ENCODE assay signal across 8 cellular contexts in genomic region chr2:126527836-126528490, GRCh38.
A peak's percentile ranks its signal among the peaks of the same experiment; 100 is the strongest.
DNase-seq lines count a peak whose midpoint lies in the region; ATAC-seq and TF ChIP-seq lines count a peak whose summit lies in the region.

No MANE protein-coding gene starts in this region.

- WGBS in mesenchymal stem cell, result 90% methylated on average over 8 of the region's 8 CpGs

- H3K27ac ChIP-seq in KMS-11 (no peak overlapping the region), mesenchymal stem cell (ENCODE audit: low read length, poor library complexity, severe bottlenecking) (no peak overlapping the region)

- H3K4me2 ChIP-seq in KMS-11 (no peak overlapping the region), mesenchymal stem cell (ENCODE audit: low read length, poor library complexity, severe bottlenecking) (no peak overlapping the region)

- no peak overlapping the region for H2BK12ac ChIP-seq in mesenchymal stem cell (ENCODE audit: low read length in 2 of 2)

- no peaks in the 10 kb centered on the region for H4K20me1 ChIP-seq in KMS-11 (ENCODE audit: insufficient read depth)

- no peaks in the 10 kb centered on the region for H3K36me3 Mint-ChIP-seq in chondrocyte (ENCODE audit: low read depth)
- no peaks in the 10 kb centered on the region for H3K36me3 Mint-ChIP-seq in stimulated activated naive B cell treated with anti-CD40 and anti-IgM and Interleukin-4, amounts not matched to agents 10 μg/mL and 1 μg/mL and 100 μg/mL, for 72 hours

- no peaks in the 10 kb centered on the region for H3K9me3 ChIP-seq in mesenchymal stem cell (ENCODE audit: control insufficient read depth, low read length)

- H3K4me3 Mint-ChIP-seq in chondrocyte (ENCODE audit: unreplicated experiment), result no peak overlapping the region
- H3K4me3 Mint-ChIP-seq in stimulated activated naive B cell treated with anti-CD40 and anti-IgM and Interleukin-4, amounts not matched to agents 10 μg/mL and 1 μg/mL and 100 μg/mL, for 72 hours, result no peak overlapping the region

- H3K27ac Mint-ChIP-seq in chondrocyte (ENCODE audit: unreplicated experiment), result no peak overlapping the region
- H3K27ac Mint-ChIP-seq in stimulated activated naive B cell treated with anti-CD40 and anti-IgM and Interleukin-4, amounts not matched to agents 10 μg/mL and 1 μg/mL and 100 μg/mL, for 72 hours, result no peak overlapping the region

- TF ChIP-seq CTCF in KMS-11 (conservative IDR thresholded peaks at IDR 0.05; ENCODE audit: low read depth, low read length) (peak; percentile 41; the same call in 1 of the 2 replicates), chondrocyte (IDR thresholded peaks at IDR 0.05) (peak; percentile 78)

- no peak overlapping the region for H2AK5ac ChIP-seq in mesenchymal stem cell (ENCODE audit: low read length, severe bottlenecking)

- H2BK5ac ChIP-seq in mesenchymal stem cell (ENCODE audit: low read depth, low read length, poor library complexity, severe bottlenecking), result no peak overlapping the region

- H2BK15ac ChIP-seq in mesenchymal stem cell (ENCODE audit: low read depth, poor library complexity, severe bottlenecking), result no peak overlapping the region

- no peaks in the 10 kb centered on the region for H3K79me1 ChIP-seq in mesenchymal stem cell (replicated peaks; ENCODE audit: low read length, poor library complexity, severe bottlenecking)

- no peaks in the 10 kb centered on the region for H3K36me3 ChIP-seq in KMS-11 (ENCODE audit: insufficient read depth)
- no peaks in the 10 kb centered on the region for H3K36me3 ChIP-seq in mesenchymal stem cell (ENCODE audit: control insufficient read depth in 1 of 2, insufficient read depth in 2 of 2, low read depth in 1 of 2, low read length in 2 of 2)

- H2BK120ac ChIP-seq in mesenchymal stem cell (ENCODE audit: low read depth, low read length), result no peak overlapping the region

- no peak overlapping the region for H4K91ac ChIP-seq in mesenchymal stem cell (ENCODE audit: low read length)

- H3K9me3 Mint-ChIP-seq in chondrocyte (ENCODE audit: low read depth), result no peaks in the 10 kb centered on the region
- H3K9me3 Mint-ChIP-seq in stimulated activated naive B cell treated with anti-CD40 and anti-IgM and Interleukin-4, amounts not matched to agents 10 μg/mL and 1 μg/mL and 100 μg/mL, for 72 hours, result peaks cover 0 to 1% of the 10 kb centered on the region in 2 donors

- H3K4me1 ChIP-seq in KMS-11 (ENCODE audit: low read depth, poor library complexity, severe bottlenecking) (no peaks in the 10 kb centered on the region), mesenchymal stem cell (ENCODE audit: control insufficient read depth, insufficient read depth, low read depth, low read length) (no peaks in the 10 kb centered on the region)

- peaks cover 10% of the 10 kb centered on the region for H3K27me3 Mint-ChIP-seq in chondrocyte (ENCODE audit: low read depth)
- no peaks in the 10 kb centered on the region for H3K27me3 Mint-ChIP-seq in stimulated activated naive B cell treated with anti-CD40 and anti-IgM and Interleukin-4, amounts not matched to agents 10 μg/mL and 1 μg/mL and 100 μg/mL, for 72 hours

- H3K4me3 ChIP-seq in KMS-11 (IDR thresholded peaks at IDR 0.05; ENCODE audit: insufficient read depth, low read depth, low read length) (no peak overlapping the region), mesenchymal stem cell (ENCODE audit: insufficient read depth in 1 of 2, low read depth in 1 of 2, low read length in 2 of 2) (no peak overlapping the region)

- no peak overlapping the region for H3K18ac ChIP-seq in mesenchymal stem cell (ENCODE audit: low read depth in 1 of 2, low read length in 2 of 2)

- ATAC-seq in GM21526 (IDR thresholded peaks at IDR 0.05; ENCODE audit: low FRiP score, unreplicated experiment), result peak; percentile 93
- peak; percentile 85 to 89 for ATAC-seq in stimulated activated naive B cell treated with anti-CD40 and anti-IgM and Interleukin-4, amounts not matched to agents 10 μg/mL and 1 μg/mL and 100 μg/mL, for 72 hours (replicated peaks)

- H3K27me3 ChIP-seq in KMS-11 (ENCODE audit: insufficient read depth, low read depth), result no peaks in the 10 kb centered on the region
- no peaks in the 10 kb centered on the region for H3K27me3 ChIP-seq in mesenchymal stem cell (ENCODE audit: control insufficient read depth in 1 of 2, insufficient read depth in 1 of 2, low read length in 2 of 2)

- no peak overlapping the region for H3K9ac ChIP-seq in KMS-11
- no peak overlapping the region for H3K9ac ChIP-seq in mesenchymal stem cell (ENCODE audit: low read length)

- no peak overlapping the region for H3K23ac ChIP-seq in mesenchymal stem cell (ENCODE audit: low read length in 2 of 2)

- H3K4me1 Mint-ChIP-seq in chondrocyte (ENCODE audit: low read depth), result no peaks in the 10 kb centered on the region
- H3K4me1 Mint-ChIP-seq in stimulated activated naive B cell treated with anti-CD40 and anti-IgM and Interleukin-4, amounts not matched to agents 10 μg/mL and 1 μg/mL and 100 μg/mL, for 72 hours, result no peaks in the 10 kb centered on the region

- DNase-seq in Daoy (ENCODE audit: low read depth) (peak; percentile 9), chondrocyte (ENCODE audit: low spot score) (no peak), mesenchymal stem cell (peak; percentile 61), NCI-H187 treated with DMSO at 0.1 percent for 48 hours (lab: John Stamatoyannopoulos, UW) (no peak)
- peak; percentile 53 for DNase-seq in activated CD4-positive, CD25-positive, alpha-beta regulatory T cell treated with anti-CD3 and anti-CD28 coated beads, Interleukin-2, amount 50 U/mL, for 72 hours
- peak; percentile 41 for DNase-seq in stimulated activated naive B cell treated with anti-CD40 and anti-IgM and Interleukin-4, amounts not matched to agents 10 μg/mL and 1 μg/mL and 100 μg/mL, for 72 hours

- H2AFZ ChIP-seq in KMS-11 (ENCODE audit: low read depth) (no peak overlapping the region), mesenchymal stem cell (ENCODE audit: low read depth, low read length) (no peak overlapping the region)

- H3K4ac ChIP-seq in mesenchymal stem cell (ENCODE audit: low read depth in 1 of 2, low read length in 2 of 2), result no peak overlapping the region

- no peak overlapping the region for H3K14ac ChIP-seq in mesenchymal stem cell (ENCODE audit: low read length in 2 of 2)

- H4K8ac ChIP-seq in mesenchymal stem cell (ENCODE audit: low read length), result no peak overlapping the region

- H3K79me2 ChIP-seq in KMS-11 (ENCODE audit: insufficient read depth, low read depth), result no peaks in the 10 kb centered on the region

Comparison
In these comparisons a context has a peak if more than half of its experiments do, and no peak if none do; other contexts are left out.
1. DNase-seq: peak in Daoy (single experiment), activated CD4-positive, CD25-positive, alpha-beta regulatory T cell treated with anti-CD3 and anti-CD28 coated beads, Interleukin-2, amount 50 U/mL, for 72 hours (single experiment), mesenchymal stem cell (single experiment) and stimulated activated naive B cell treated with anti-CD40 and anti-IgM and Interleukin-4, amounts not matched to agents 10 μg/mL and 1 μg/mL and 100 μg/mL, for 72 hours (single experiment); none in chondrocyte (single experiment) and NCI-H187 treated with DMSO at 0.1 percent for 48 hours (single experiment).